Comparison of ENCODE assay signal across 8 cellular contexts in the genomic region with DNA sequence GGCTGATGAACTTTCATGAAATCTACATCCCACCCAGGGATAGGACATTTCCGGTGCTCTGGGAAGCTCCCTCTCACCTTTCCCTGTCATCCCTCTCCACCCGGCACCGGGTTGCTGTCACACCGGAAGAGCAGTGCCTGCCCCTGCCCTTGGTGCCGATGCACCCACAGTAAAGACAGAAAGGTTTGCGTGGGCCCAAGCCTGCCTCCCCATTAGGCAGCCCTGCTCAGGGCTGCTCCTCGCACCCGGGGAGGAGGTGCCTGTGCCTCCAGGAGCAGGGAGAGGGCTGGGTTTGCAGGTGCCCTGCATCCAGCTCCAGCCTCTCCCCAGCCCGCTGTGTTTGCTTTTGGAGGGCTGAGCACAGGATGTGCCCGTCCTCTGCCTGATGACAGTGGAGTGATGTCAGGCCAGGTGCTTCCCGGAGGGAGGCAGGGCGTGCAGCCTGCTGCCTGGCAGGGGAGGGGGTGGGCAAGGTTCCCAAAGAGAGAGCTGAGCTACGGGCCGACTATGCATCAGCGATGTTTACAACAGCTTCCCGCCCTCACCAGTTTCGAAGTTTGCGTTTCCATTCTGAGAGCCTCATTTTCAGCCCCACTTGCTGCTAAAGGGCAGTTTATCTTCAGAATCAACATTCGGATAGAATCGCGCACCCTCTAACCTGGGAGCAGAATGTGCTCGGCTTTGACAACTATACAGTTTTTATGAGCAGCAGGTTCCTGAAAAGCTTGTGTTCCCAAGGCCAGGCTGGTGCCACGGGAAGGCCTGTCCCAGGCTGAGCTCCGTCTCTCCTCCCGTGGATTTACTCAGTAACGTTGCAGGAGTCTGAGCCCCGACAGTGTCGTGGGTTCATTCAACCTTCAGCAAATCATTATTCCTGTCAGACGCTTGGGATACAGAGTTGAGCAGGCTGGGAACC.
DNase-seq lines count a peak whose midpoint lies in the region; ATAC-seq, FAIRE-seq and TF ChIP-seq lines count a peak whose summit lies in the region.

No MANE protein-coding gene starts in this region.

- peaks cover 12% of the 10 kb centered on the region for H3K4me1 ChIP-seq in GM12878 (ENCODE audit: control insufficient read depth, insufficient read depth, low read length)

- H3K27me3 Mint-ChIP-seq in naive B cell, result peaks cover 29 to 57% (median 35%) of the 10 kb centered on the region in 3 donors

- peak; percentile 65 for ATAC-seq in GM12878
- peak; percentile 37 to 51 for ATAC-seq in naive B cell (ENCODE audit: low read depth in 2 of 2)
- no peak for ATAC-seq in GM21526 (IDR thresholded peaks at IDR 0.05; ENCODE audit: low FRiP score, unreplicated experiment)

- TF ChIP-seq EP300 in GM12878 (IDR thresholded peaks at IDR 0.05; ENCODE audit: borderline replicate concordance in 1 of 2, control insufficient read depth in 1 of 2, low read depth in 2 of 2, low read length in 2 of 2), result no peak

- TF ChIP-seq POLR2A in GM12878 (IDR thresholded peaks at IDR 0.05; ENCODE audit: low read depth, low read length), result no peak
- no peak for TF ChIP-seq POLR2A in H54 (IDR thresholded peaks at IDR 0.05; ENCODE audit: low read depth, low read length)

- H3K79me2 ChIP-seq in GM12878 (ENCODE audit: control insufficient read depth, insufficient read depth, low read length), result no peaks in the 10 kb centered on the region

- H4K20me1 ChIP-seq in GM12878 (ENCODE audit: control insufficient read depth, insufficient read depth), result no peaks in the 10 kb centered on the region

- DNase-seq in DMS79 (lab: John Stamatoyannopoulos, UW) (peak; percentile 16), NCI-H748 (lab: John Stamatoyannopoulos, UW; ENCODE audit: unreplicated experiment) (peak; percentile 91), GM12878 (ENCODE audit: low read depth, low spot score) (no peak), naive B cell (no peak), OCI-M1 (lab: John Stamatoyannopoulos, UW) (no peak), pons (ENCODE audit: low spot score) (no peak), H54 (ENCODE audit: insufficient read length, low spot score) (no peak)

- POLR2A ChIA-PET in GM12878 (lab: Charles Lee), result interaction anchor here (0.5 kb wide), 1 partner anchor 13 kb away, joined by 3 read pairs; no protein-coding TSS in a partner anchor

- H3K4me1 Mint-ChIP-seq in naive B cell, result no peaks in the 10 kb centered on the region

- TF ChIP-seq RAD21 in GM12878 (IDR thresholded peaks at IDR 0.05; ENCODE audit: insufficient read depth, low read depth, low read length), result no peak

- SMC1A ChIA-PET in GM12878 (lab: Charles Lee; ENCODE audit: uncharacterized antibody, unreplicated experiment), result no interaction called here

- intact Hi-C loops in GM12878 (cut with micrococcal nuclease; ENCODE audit: unreplicated experiment), result no loop called here

- no TSS peak for BruUV-seq in GM12878 (replicated peaks; lab: Mats Ljungman, UMichigan)

- peaks cover 0 to 4% of the 10 kb centered on the region in 2 experiments; a peak in 1 of 4 replicates for H3K27me3 ChIP-seq in GM12878 (replicated peaks in 1 of 2; ENCODE audit: control insufficient read depth in 2 of 2, insufficient read depth in 2 of 2, low read length in 1 of 2)

- H3K4me3 Mint-ChIP-seq in naive B cell, result no peak overlapping the region

- no peaks in the 10 kb centered on the region for H3K36me3 ChIP-seq in GM12878 (ENCODE audit: control insufficient read depth in 2 of 2, insufficient read depth in 2 of 2, low read length in 1 of 2)

- FAIRE-seq in GM12878 (lab: Jason Lieb, UNC), result no peak
- no peak for FAIRE-seq in H54 (lab: Jason Lieb, UNC)

- no peak overlapping the region for H3K9ac ChIP-seq in GM12878 (ENCODE audit: control insufficient read depth, insufficient read depth, low read length)

- peak overlapping the region in 1 of 6 donors; percentile 66 for H3K27ac Mint-ChIP-seq in naive B cell

- in situ Hi-C loops in GM12878 (cut with MboI), result no loop called here

- H3K9me3 ChIP-seq in GM12878 (replicated peaks; ENCODE audit: control insufficient read depth, insufficient read depth, low read length), result no peaks in the 10 kb centered on the region

- H2AFZ ChIP-seq in GM12878 (ENCODE audit: control insufficient read depth, low read depth, low read length), result no peak overlapping the region

- no peak for TF ChIP-seq CTCF in GM12878 (IDR thresholded peaks at IDR 0.05 in 2 of 3, conservative IDR thresholded peaks at IDR 0.05 in 1 of 3; ENCODE audit: control insufficient read depth in 2 of 3, extremely low read depth in 1 of 3, insufficient read depth in 1 of 3, low read depth in 3 of 3, low read length in 3 of 3)

- H3K9me3 Mint-ChIP-seq in naive B cell, result no peaks in the 10 kb centered on the region

- 44% methylated on average over 29 of the region's 29 CpGs for WGBS in GM12878 (ENCODE audit: insufficient coverage, insufficient replicate concordance, low lambda C conversion rate, missing lambda C conversion rate)

- RAD21 ChIA-PET in GM12878 (lab: Charles Lee; ENCODE audit: unreplicated experiment), result no interaction called here

- H3K4me2 ChIP-seq in GM12878 (ENCODE audit: control insufficient read depth, insufficient read depth), result no peak overlapping the region

- CTCF ChIA-PET in GM12878 (lab: Yijun Ruan, JAX), result interaction anchor here (0.6 to 1.3 kb wide), 3 partner anchors 22 to 23 kb away, joined by 3 to 5 read pairs (median 4); no protein-coding TSS in a partner anchor

- H3K4me3 ChIP-seq in GM12878, result no peak overlapping the region

- no peaks in the 10 kb centered on the region for H3K36me3 Mint-ChIP-seq in naive B cell

- H3K27ac ChIP-seq in GM12878 (ENCODE audit: control insufficient read depth, insufficient read depth), result no peak overlapping the region

TF ChIP-seq in GM12878, 131 proteins besides CTCF, POLR2A, EP300 and RAD21:
- no peak for TF ChIP-seq SREBF2 (IDR thresholded peaks at IDR 0.05; ENCODE audit: low read length)
- TF ChIP-seq, protein P1, sequence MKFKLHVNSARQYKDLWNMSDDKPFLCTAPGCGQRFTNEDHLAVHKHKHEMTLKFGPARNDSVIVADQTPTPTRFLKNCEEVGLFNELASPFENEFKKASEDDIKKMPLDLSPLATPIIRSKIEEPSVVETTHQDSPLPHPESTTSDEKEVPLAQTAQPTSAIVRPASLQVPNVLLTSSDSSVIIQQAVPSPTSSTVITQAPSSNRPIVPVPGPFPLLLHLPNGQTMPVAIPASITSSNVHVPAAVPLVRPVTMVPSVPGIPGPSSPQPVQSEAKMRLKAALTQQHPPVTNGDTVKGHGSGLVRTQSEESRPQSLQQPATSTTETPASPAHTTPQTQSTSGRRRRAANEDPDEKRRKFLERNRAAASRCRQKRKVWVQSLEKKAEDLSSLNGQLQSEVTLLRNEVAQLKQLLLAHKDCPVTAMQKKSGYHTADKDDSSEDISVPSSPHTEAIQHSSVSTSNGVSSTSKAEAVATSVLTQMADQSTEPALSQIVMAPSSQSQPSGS (IDR thresholded peaks at IDR 0.05; ENCODE audit: low read length), result no peak
- TF ChIP-seq ZNF24 (IDR thresholded peaks at IDR 0.05), result no peak
- no peak for TF ChIP-seq SREBF1 (IDR thresholded peaks at IDR 0.05; ENCODE audit: low read length)
- TF ChIP-seq HDGF (IDR thresholded peaks at IDR 0.05), result no peak
- TF ChIP-seq, protein P2, sequence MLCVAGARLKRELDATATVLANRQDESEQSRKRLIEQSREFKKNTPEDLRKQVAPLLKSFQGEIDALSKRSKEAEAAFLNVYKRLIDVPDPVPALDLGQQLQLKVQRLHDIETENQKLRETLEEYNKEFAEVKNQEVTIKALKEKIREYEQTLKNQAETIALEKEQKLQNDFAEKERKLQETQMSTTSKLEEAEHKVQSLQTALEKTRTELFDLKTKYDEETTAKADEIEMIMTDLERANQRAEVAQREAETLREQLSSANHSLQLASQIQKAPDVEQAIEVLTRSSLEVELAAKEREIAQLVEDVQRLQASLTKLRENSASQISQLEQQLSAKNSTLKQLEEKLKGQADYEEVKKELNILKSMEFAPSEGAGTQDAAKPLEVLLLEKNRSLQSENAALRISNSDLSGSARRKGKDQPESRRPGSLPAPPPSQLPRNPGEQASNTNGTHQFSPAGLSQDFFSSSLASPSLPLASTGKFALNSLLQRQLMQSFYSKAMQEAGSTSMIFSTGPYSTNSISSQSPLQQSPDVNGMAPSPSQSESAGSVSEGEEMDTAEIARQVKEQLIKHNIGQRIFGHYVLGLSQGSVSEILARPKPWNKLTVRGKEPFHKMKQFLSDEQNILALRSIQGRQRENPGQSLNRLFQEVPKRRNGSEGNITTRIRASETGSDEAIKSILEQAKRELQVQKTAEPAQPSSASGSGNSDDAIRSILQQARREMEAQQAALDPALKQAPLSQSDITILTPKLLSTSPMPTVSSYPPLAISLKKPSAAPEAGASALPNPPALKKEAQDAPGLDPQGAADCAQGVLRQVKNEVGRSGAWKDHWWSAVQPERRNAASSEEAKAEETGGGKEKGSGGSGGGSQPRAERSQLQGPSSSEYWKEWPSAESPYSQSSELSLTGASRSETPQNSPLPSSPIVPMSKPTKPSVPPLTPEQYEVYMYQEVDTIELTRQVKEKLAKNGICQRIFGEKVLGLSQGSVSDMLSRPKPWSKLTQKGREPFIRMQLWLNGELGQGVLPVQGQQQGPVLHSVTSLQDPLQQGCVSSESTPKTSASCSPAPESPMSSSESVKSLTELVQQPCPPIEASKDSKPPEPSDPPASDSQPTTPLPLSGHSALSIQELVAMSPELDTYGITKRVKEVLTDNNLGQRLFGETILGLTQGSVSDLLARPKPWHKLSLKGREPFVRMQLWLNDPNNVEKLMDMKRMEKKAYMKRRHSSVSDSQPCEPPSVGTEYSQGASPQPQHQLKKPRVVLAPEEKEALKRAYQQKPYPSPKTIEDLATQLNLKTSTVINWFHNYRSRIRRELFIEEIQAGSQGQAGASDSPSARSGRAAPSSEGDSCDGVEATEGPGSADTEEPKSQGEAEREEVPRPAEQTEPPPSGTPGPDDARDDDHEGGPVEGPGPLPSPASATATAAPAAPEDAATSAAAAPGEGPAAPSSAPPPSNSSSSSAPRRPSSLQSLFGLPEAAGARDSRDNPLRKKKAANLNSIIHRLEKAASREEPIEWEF (IDR thresholded peaks at IDR 0.05; ENCODE audit: insufficient replicate concordance, low read depth, low read length), result no peak
- TF ChIP-seq ASH2L (IDR thresholded peaks at IDR 0.05; ENCODE audit: borderline replicate concordance, low read depth), result no peak
- no peak for TF ChIP-seq BMI1 (IDR thresholded peaks at IDR 0.05; ENCODE audit: borderline replicate concordance)
- TF ChIP-seq RBBP5 (conservative IDR thresholded peaks at IDR 0.05), result no peak
TF ChIP-seq in GM12878: peak in this region for 0.

Comparison
In these comparisons a context has a peak if more than half of its experiments do, and no peak if none do; other contexts are left out.
1. DNase-seq: peak in DMS79 (single experiment) and NCI-H748 (single experiment); none in GM12878 (single experiment), naive B cell (single experiment), OCI-M1 (single experiment), pons (single experiment) and H54 (single experiment).